ENCODE assay signal across 25 cellular contexts in the genomic region with DNA sequence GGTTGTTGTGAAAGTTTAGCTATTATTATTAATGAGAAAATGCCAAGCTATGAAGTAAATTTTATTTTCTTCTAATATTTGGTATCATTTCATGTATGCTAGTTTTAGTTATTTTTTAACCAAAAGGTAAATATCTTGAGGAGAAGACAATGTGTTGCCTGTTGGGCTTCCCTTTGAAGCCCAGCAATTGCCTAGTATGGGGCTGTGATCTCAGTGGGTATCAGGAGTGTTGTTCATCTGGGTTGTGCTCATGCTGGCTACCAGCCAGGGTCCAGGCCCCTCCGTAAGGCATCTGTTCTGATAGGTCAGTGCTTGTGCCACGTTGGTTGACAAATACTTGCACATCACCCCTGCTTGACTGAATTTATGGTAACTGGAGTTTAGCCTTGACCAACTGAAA.
"Had no signal": no experiment of that assay in that cellular context is flagged by ENCODE, and none has a peak within 500 bp of the region (broad histone marks: within the 10 kb centered on the region; RNA-seq: fewer than 3 reads in every experiment).

No MANE protein-coding gene starts in this region.

- H3K27me3 ChIP-seq: brain microvascular endothelial cell, colonic mucosa, esophagus muscularis mucosa, gastroesophageal sphincter, heart left ventricle, suprapubic skin, transverse colon had no signal

- H3K4me1 ChIP-seq: colonic mucosa, prostate gland had no signal

- H3K27ac Mint-ChIP-seq: activated T-cell treated with anti-CD3 and anti-CD28 coated beads, Interleukin-2, amount 50 U/mL, for 72 hours; stimulated activated naive CD8-positive, alpha-beta T cell treated with anti-CD3 and anti-CD28 coated beads, Interleukin-15, amount 100 ng/mL, for 72 hours had no signal

- H3K9me3 Mint-ChIP-seq: activated T-cell treated with anti-CD3 and anti-CD28 coated beads, Interleukin-2, amount 50 U/mL, for 72 hours; nephron progenitor cell; stimulated activated naive CD8-positive, alpha-beta T cell treated with anti-CD3 and anti-CD28 coated beads, Interleukin-15, amount 100 ng/mL, for 72 hours had no signal

- H3K27ac ChIP-seq: brain microvascular endothelial cell, colonic mucosa, esophagus muscularis mucosa, gastroesophageal sphincter, heart left ventricle, prostate gland, suprapubic skin, transverse colon, WERI-Rb-1 had no signal

- H3K27me3 Mint-ChIP-seq: stimulated activated naive CD8-positive, alpha-beta T cell treated with anti-CD3 and anti-CD28 coated beads, Interleukin-15, amount 100 ng/mL, for 72 hours had no signal

- H3K4me3 Mint-ChIP-seq: activated T-cell treated with anti-CD3 and anti-CD28 coated beads, Interleukin-2, amount 50 U/mL, for 72 hours; stimulated activated naive CD8-positive, alpha-beta T cell treated with anti-CD3 and anti-CD28 coated beads, Interleukin-15, amount 100 ng/mL, for 72 hours had no signal

- H3K36me3 ChIP-seq: brain microvascular endothelial cell, colonic mucosa, esophagus muscularis mucosa, gastroesophageal sphincter, heart left ventricle, left lung, prostate gland, suprapubic skin, transverse colon, WERI-Rb-1 had no signal

- H3K9me3 ChIP-seq: colonic mucosa, esophagus muscularis mucosa, gastroesophageal sphincter, heart left ventricle, left lung, prostate gland, suprapubic skin, transverse colon had no signal

- DNase-seq: activated CD4-positive, alpha-beta T cell treated with anti-CD3 and anti-CD28 coated beads for 1 hour; activated CD4-positive, alpha-beta T cell treated with anti-CD3 and anti-CD28 coated beads, Interleukin-2, amount 50 U/mL, for 4 hours; activated effector memory CD4-positive, alpha-beta T cell treated with anti-CD3 and anti-CD28 coated beads, Interleukin-2, amount 50 U/mL, for 16 hours; activated naive CD4-positive, alpha-beta T cell treated with anti-CD3 and anti-CD28 coated beads, Interleukin-2, amount 50 U/mL, for 16 hours; activated T-cell treated with anti-CD3 and anti-CD28 coated beads, Interleukin-2, amount 50 U/mL, for 72 hours; aorta; brain microvascular endothelial cell; central memory CD4-positive, alpha-beta T cell; colonic mucosa; heart left ventricle; kidney; left lung; midbrain; nephron progenitor cell; right cardiac atrium; stimulated activated CD4-positive, alpha-beta T cell treated with anti-CD3 and anti-CD28 coated beads, Interleukin-15, amount 100 ng/mL, for 24 hours; stimulated activated CD4-positive, alpha-beta T cell treated with anti-CD3 and anti-CD28 coated beads, Interleukin-2, amount 100 ng/mL, for 48 hours; stimulated activated naive CD8-positive, alpha-beta T cell treated with anti-CD3 and anti-CD28 coated beads, Interleukin-15, amount 100 ng/mL, for 72 hours; transverse colon; WERI-Rb-1 had no signal

- H3K4me3 ChIP-seq: colonic mucosa, esophagus muscularis mucosa, gastroesophageal sphincter, heart left ventricle, left lung, prostate gland, skin epidermis, suprapubic skin, transverse colon had no signal
